Comparison of ENCODE assay signal across 13 cellular contexts in genomic region chr16:57476546-57477410, GRCh38. TPM values are rescaled to one million over a fixed set of nuclear protein-coding genes. Genes with fewer than 3 reads are reported as not detected.
DNase-seq lines count a peak whose midpoint lies in the region; ATAC-seq, FAIRE-seq and TF ChIP-seq lines count a peak whose summit lies in the region.
"Had no signal": no experiment of that assay in that cellular context is flagged by ENCODE, and none has a peak within 500 bp of the region (broad histone marks: within the 10 kb centered on the region; RNA-seq: fewer than 3 reads in every experiment).

No MANE protein-coding gene starts in this region.

- H3K9me3 Mint-ChIP-seq in activated naive CD8-positive, alpha-beta T cell (ENCODE audit: low read depth) = no peaks in the 10 kb centered on the region
- no peaks in the 10 kb centered on the region for H3K9me3 Mint-ChIP-seq in activated naive CD8-positive, alpha-beta T cell treated with anti-CD3 and anti-CD28 coated beads for 36 hours

- POLR2A ChIA-PET in HepG2 (lab: Yijun Ruan, JAX) = interaction anchor here (0.7 to 1.3 kb wide), 3 partner anchors 10 to 29 kb away, joined by 3 to 5 read pairs (median 4); partner anchors contain the start of genes CIAPIN1, COQ9, DOK4 and POLR2C

- 78% methylated on average over 6 of the region's 6 CpGs for WGBS in HepG2 (ENCODE audit: low lambda C conversion rate)

- no peak for FAIRE-seq in HepG2 (lab: Jason Lieb, UNC)

- DNase-seq in activated naive CD8-positive, alpha-beta T cell treated with anti-CD3 and anti-CD28 coated beads for 36 hours = no peak
- DNase-seq in T-helper 17 cell (no peak), HepG2 (ENCODE audit: low spot score) (no peak), vagina (ENCODE audit: extremely low spot score in 2 of 2) (no peak), Kasumi-1 (lab: John Stamatoyannopoulos, UW) (no peak)
- DNase-seq: caudate nucleus, heart left ventricle, NCI-H1417 treated with DMSO at 0.1 percent for 48 hours, SIG-M5 had no signal

- in situ Hi-C loops in HepG2 (cut with HindIII; ENCODE audit: extremely low pct_ligation_motif_present, low pct_unique_long_range_greater_than_20kb) = loop anchor here (5.0 kb wide), 1 partner anchor 41 kb away; no protein-coding TSS in a partner anchor

- intact Hi-C loops in HepG2 (cut with micrococcal nuclease; ENCODE audit: unreplicated experiment) = loop anchor here (1.0 kb wide), 1 partner anchor 43 kb away; no protein-coding TSS in a partner anchor
- intact Hi-C loops in vagina (cut with DNase I) = no loop called here

- no peak overlapping the region for H2AFZ ChIP-seq in HepG2 (ENCODE audit: low read length)

- no peak for TF ChIP-seq RAD21 in HepG2 (CRISPR knock-in tag; IDR thresholded peaks at IDR 0.05)

- H3K4me2 ChIP-seq in HepG2 (ENCODE audit: low read depth, low read length) = peak overlapping the region; percentile 27; the same call in 1 of the 2 replicates

- H3K4me3 ChIP-seq in HepG2 (replicated peaks in 1 of 3; ENCODE audit: insufficient read depth in 1 of 3, low read depth in 2 of 3, low read length in 3 of 3) = no peak overlapping the region; a peak in 1 of 6 replicates
- no peak overlapping the region for H3K4me3 ChIP-seq in vagina
- H3K4me3 ChIP-seq: heart left ventricle had no signal

- peaks cover 21% of the 10 kb centered on the region for H3K79me2 ChIP-seq in HepG2 (ENCODE audit: insufficient read depth, low read length)

- BruUV-seq in HepG2 (replicated peaks; lab: Mats Ljungman, UMichigan) = no TSS peak

- H3K27me3 ChIP-seq in HepG2 (ENCODE audit: control insufficient read depth in 1 of 2, insufficient read depth in 2 of 2, low read length in 2 of 2) (no peaks in the 10 kb centered on the region), vagina (no peaks in the 10 kb centered on the region)

- H3K4me3 Mint-ChIP-seq in activated naive CD8-positive, alpha-beta T cell = peak overlapping the region; percentile 10
- H3K4me3 Mint-ChIP-seq in activated naive CD8-positive, alpha-beta T cell treated with anti-CD3 and anti-CD28 coated beads for 36 hours = no peak overlapping the region
- H3K4me3 Mint-ChIP-seq in T-helper 17 cell = peak overlapping the region; percentile 59

- TF ChIP-seq CTCF in HepG2 (CRISPR knock-in tag; IDR thresholded peaks at IDR 0.05) (no peak), vagina (IDR thresholded peaks at IDR 0.05) (no peak)

- peaks cover 8% of the 10 kb centered on the region; the same call in 1 of the 2 replicates for H4K20me1 ChIP-seq in HepG2 (ENCODE audit: insufficient read depth, low read length)

- H3K27me3 Mint-ChIP-seq in activated naive CD8-positive, alpha-beta T cell = no peaks in the 10 kb centered on the region
- H3K27me3 Mint-ChIP-seq in activated naive CD8-positive, alpha-beta T cell treated with anti-CD3 and anti-CD28 coated beads for 36 hours = no peaks in the 10 kb centered on the region
- H3K27me3 Mint-ChIP-seq in T-helper 17 cell = no peaks in the 10 kb centered on the region

- H3K4me1 ChIP-seq in HepG2 (ENCODE audit: insufficient read depth, low read length) (peaks cover 84% of the 10 kb centered on the region), vagina (peaks cover 64% of the 10 kb centered on the region)

- H3K4me1 Mint-ChIP-seq in activated naive CD8-positive, alpha-beta T cell (ENCODE audit: low read depth) = peaks cover 14% of the 10 kb centered on the region
- H3K4me1 Mint-ChIP-seq in activated naive CD8-positive, alpha-beta T cell treated with anti-CD3 and anti-CD28 coated beads for 36 hours = peaks cover 17% of the 10 kb centered on the region
- peaks cover 12% of the 10 kb centered on the region for H3K4me1 Mint-ChIP-seq in T-helper 17 cell

- H3K36me3 ChIP-seq in HepG2 (replicated peaks in 1 of 2; ENCODE audit: control insufficient read depth in 1 of 2, insufficient read depth in 2 of 2, low read length in 2 of 2) (peaks cover 20 to 31% of the 10 kb centered on the region in 2 experiments), vagina (peaks cover 0 to 16% of the 10 kb centered on the region in 2 donors)

- no peak overlapping the region for H3K27ac Mint-ChIP-seq in activated naive CD8-positive, alpha-beta T cell
- no peak overlapping the region for H3K27ac Mint-ChIP-seq in activated naive CD8-positive, alpha-beta T cell treated with anti-CD3 and anti-CD28 coated beads for 36 hours
- no peak overlapping the region for H3K27ac Mint-ChIP-seq in T-helper 17 cell

- no peak overlapping the region for H3K9ac ChIP-seq in HepG2 (ENCODE audit: insufficient read depth, low read depth, low read length)

- peak overlapping the region; percentile 13 for H3K27ac ChIP-seq in HepG2 (ENCODE audit: extremely low read length, insufficient read depth, low read length)
- peak overlapping the region; percentile 33 for H3K27ac ChIP-seq in vagina
- H3K27ac ChIP-seq: epithelial cell of prostate had no signal

- TF ChIP-seq POLR2A in HepG2 (IDR thresholded peaks at IDR 0.05; ENCODE audit: insufficient read depth in 1 of 2, low read depth in 2 of 2, low read length in 2 of 2) = no peak
- no peak for TF ChIP-seq POLR2A in vagina (IDR thresholded peaks at IDR 0.05)

- no peak for ATAC-seq in T-helper 17 cell
- ATAC-seq in HepG2 = no peak
- ATAC-seq in HG03378 (IDR thresholded peaks at IDR 0.05; ENCODE audit: unreplicated experiment) = no peak
- no peak for ATAC-seq in HG02938 (IDR thresholded peaks at IDR 0.05; ENCODE audit: unreplicated experiment)

- H3K9me3 ChIP-seq in T-helper 17 cell (ENCODE audit: control insufficient read depth, low read length, poor library complexity, severe bottlenecking) = no peaks in the 10 kb centered on the region
- H3K9me3 ChIP-seq in HepG2 (ENCODE audit: low read length) = no peaks in the 10 kb centered on the region
- no peaks in the 10 kb centered on the region for H3K9me3 ChIP-seq in vagina
- H3K9me3 ChIP-seq: heart left ventricle had no signal

- no peak for TF ChIP-seq EP300 in HepG2 (IDR thresholded peaks at IDR 0.05; ENCODE audit: low read depth in 2 of 2, low read length in 2 of 2)
- no peak for TF ChIP-seq EP300 in HepG2 (CRISPR knock-in tag; IDR thresholded peaks at IDR 0.05; ENCODE audit: borderline replicate concordance)

- no peaks in the 10 kb centered on the region for H3K36me3 Mint-ChIP-seq in activated naive CD8-positive, alpha-beta T cell
- H3K36me3 Mint-ChIP-seq in activated naive CD8-positive, alpha-beta T cell treated with anti-CD3 and anti-CD28 coated beads for 36 hours = peaks cover 1% of the 10 kb centered on the region
- H3K36me3 Mint-ChIP-seq in T-helper 17 cell (ENCODE audit: low read depth) = no peaks in the 10 kb centered on the region

- CTCF ChIA-PET in HepG2 (lab: Yijun Ruan, JAX; ENCODE audit: low intra/inter-chr PET ratio, low total read pairs) = interaction anchor here (1.3 to 1.7 kb wide), 3 partner anchors 15 to 43 kb away, joined by 4 to 16 read pairs (median 5); partner anchors contain the start of gene POLR2C

RNA-seq across cellular contexts. Expression of gene DOK4, which starts 9.5 kb away (rescaled TPM):
- total RNA-seq in activated naive CD8-positive, alpha-beta T cell treated with anti-CD3 and anti-CD28 coated beads for 36 hours = 1 to 10 TPM; 4.5 to 4.8 TPM
- total RNA-seq in T-helper 17 cell = 1 to 10 TPM; 1.8 to 2.6 TPM
- 52.7 and 55.5 TPM in 2 replicates for total RNA-seq in HepG2 (2016; rRNA removed; fragmentation: Illumina TruSeq; extraction: Trizol)
- total RNA-seq in HepG2 (2016; cell fraction: cytosol; rRNA removed; fragmentation: Illumina TruSeq; extraction: Trizol; ENCODE audit: low read depth) = 23.8 and 26.8 TPM in 2 replicates
- total RNA-seq in HepG2 (2016; cell fraction: insoluble cytoplasmic fraction; rRNA removed; fragmentation: Illumina TruSeq; extraction: Trizol) = 51.4 and 51.5 TPM in 2 replicates
- total RNA-seq in HepG2 (2016; cell fraction: membrane; rRNA removed; fragmentation: Illumina TruSeq; extraction: Trizol) = 58.5 and 70.1 TPM in 2 replicates
- total RNA-seq in HepG2 (2016; cell fraction: nucleus; rRNA removed; fragmentation: Illumina TruSeq; extraction: Trizol) = 32.8 and 34.6 TPM in 2 replicates
- polyA plus RNA-seq in HepG2 (2011; rRNA removed) = 70.0 and 92.5 TPM in 2 replicates
- polyA plus RNA-seq in HepG2 (2011; cell fraction: cytosol; rRNA removed) = 59.9 and 66.8 TPM in 2 replicates
- 136 and 138 TPM in 2 replicates for polyA plus RNA-seq in HepG2 (2011; cell fraction: nucleus; rRNA removed)
- polyA plus RNA-seq in HepG2 (2012) = 41.9 and 45.8 TPM in 2 replicates
- 31.1 and 35.0 TPM in 2 replicates for polyA plus RNA-seq in HepG2 (2016; cell fraction: cytosol; fragmentation: Illumina TruSeq; extraction: Trizol; ENCODE audit: low read depth)
- polyA plus RNA-seq in HepG2 (2016; cell fraction: insoluble cytoplasmic fraction; fragmentation: Illumina TruSeq; extraction: Trizol; ENCODE audit: low read depth) = 59.2 and 63.5 TPM in 2 replicates
- 57.7 and 60.6 TPM in 2 replicates for polyA plus RNA-seq in HepG2 (2016; cell fraction: membrane; fragmentation: Illumina TruSeq; extraction: Trizol; ENCODE audit: low read depth)
- polyA plus RNA-seq in HepG2 (2016; cell fraction: nucleus; fragmentation: Illumina TruSeq; extraction: Trizol; ENCODE audit: insufficient read depth, low read depth) = 72.2 and 73.9 TPM in 2 replicates
- polyA minus RNA-seq in HepG2 (2011; rRNA and poly(A)+ RNA removed; ENCODE audit: low replicate concordance) = 45.3 and 104 TPM in 2 replicates
- polyA minus RNA-seq in HepG2 (2011; cell fraction: cytosol; rRNA and poly(A)+ RNA removed) = 28.8 and 30.7 TPM in 2 replicates
- polyA minus RNA-seq in HepG2 (2011; cell fraction: nucleus; rRNA and poly(A)+ RNA removed) = 20.1 and 26.6 TPM in 2 replicates
- total RNA-seq in vagina = 19.4 TPM

RNA-seq across cellular contexts. Expression of gene POLR2C, which starts 14.3 kb away (rescaled TPM):
- 10 to 100 TPM; 72.1 to 76.2 TPM for total RNA-seq in activated naive CD8-positive, alpha-beta T cell treated with anti-CD3 and anti-CD28 coated beads for 36 hours
- total RNA-seq in T-helper 17 cell = 10 to 100 TPM; 76.1 to 82.6 TPM
- 104 and 146 TPM in 2 replicates for total RNA-seq in HepG2 (2016; rRNA removed; fragmentation: Illumina TruSeq; extraction: Trizol)
- total RNA-seq in HepG2 (2016; cell fraction: cytosol; rRNA removed; fragmentation: Illumina TruSeq; extraction: Trizol; ENCODE audit: low read depth) = 18.6 and 24.2 TPM in 2 replicates
- 103 and 154 TPM in 2 replicates for total RNA-seq in HepG2 (2016; cell fraction: insoluble cytoplasmic fraction; rRNA removed; fragmentation: Illumina TruSeq; extraction: Trizol)
- total RNA-seq in HepG2 (2016; cell fraction: membrane; rRNA removed; fragmentation: Illumina TruSeq; extraction: Trizol) = 49.1 and 55.4 TPM in 2 replicates
- 54.3 and 64.6 TPM in 2 replicates for total RNA-seq in HepG2 (2016; cell fraction: nucleus; rRNA removed; fragmentation: Illumina TruSeq; extraction: Trizol)
- polyA plus RNA-seq in HepG2 (2011; rRNA removed) = 199 and 216 TPM in 2 replicates
- 226 and 249 TPM in 2 replicates for polyA plus RNA-seq in HepG2 (2011; cell fraction: cytosol; rRNA removed)
- polyA plus RNA-seq in HepG2 (2011; cell fraction: nucleus; rRNA removed) = 143 and 144 TPM in 2 replicates
- 72.5 and 84.4 TPM in 2 replicates for polyA plus RNA-seq in HepG2 (2012)
- 18.7 and 20.9 TPM in 2 replicates for polyA plus RNA-seq in HepG2 (2016; cell fraction: cytosol; fragmentation: Illumina TruSeq; extraction: Trizol; ENCODE audit: low read depth)
- polyA plus RNA-seq in HepG2 (2016; cell fraction: insoluble cytoplasmic fraction; fragmentation: Illumina TruSeq; extraction: Trizol; ENCODE audit: low read depth) = 169 and 175 TPM in 2 replicates
- 41.6 and 42.2 TPM in 2 replicates for polyA plus RNA-seq in HepG2 (2016; cell fraction: membrane; fragmentation: Illumina TruSeq; extraction: Trizol; ENCODE audit: low read depth)
- 94.8 and 102 TPM in 2 replicates for polyA plus RNA-seq in HepG2 (2016; cell fraction: nucleus; fragmentation: Illumina TruSeq; extraction: Trizol; ENCODE audit: insufficient read depth, low read depth)
- 302 and 354 TPM in 2 replicates for polyA minus RNA-seq in HepG2 (2011; rRNA and poly(A)+ RNA removed; ENCODE audit: low replicate concordance)
- polyA minus RNA-seq in HepG2 (2011; cell fraction: cytosol; rRNA and poly(A)+ RNA removed) = 134 and 135 TPM in 2 replicates
- polyA minus RNA-seq in HepG2 (2011; cell fraction: nucleus; rRNA and poly(A)+ RNA removed) = 124 and 139 TPM in 2 replicates
- total RNA-seq in vagina = 127 TPM

RNA-seq across cellular contexts. Expression of gene COQ9, which starts 29.5 kb away (rescaled TPM):
- 10 to 100 TPM; 46.3 to 49.6 TPM for total RNA-seq in activated naive CD8-positive, alpha-beta T cell treated with anti-CD3 and anti-CD28 coated beads for 36 hours
- total RNA-seq in T-helper 17 cell (10 to 100 TPM; 14.2 to 15.3 TPM), HepG2 (2016; rRNA removed; fragmentation: Illumina TruSeq; extraction: Trizol) (57.5 and 62.0 TPM in 2 replicates), vagina (37.6 TPM)
- 12.2 and 13.5 TPM in 2 replicates for total RNA-seq in HepG2 (2016; cell fraction: cytosol; rRNA removed; fragmentation: Illumina TruSeq; extraction: Trizol; ENCODE audit: low read depth)
- 57.7 and 61.8 TPM in 2 replicates for total RNA-seq in HepG2 (2016; cell fraction: insoluble cytoplasmic fraction; rRNA removed; fragmentation: Illumina TruSeq; extraction: Trizol)
- total RNA-seq in HepG2 (2016; cell fraction: membrane; rRNA removed; fragmentation: Illumina TruSeq; extraction: Trizol) = 29.6 and 29.7 TPM in 2 replicates
- 48.3 and 49.8 TPM in 2 replicates for total RNA-seq in HepG2 (2016; cell fraction: nucleus; rRNA removed; fragmentation: Illumina TruSeq; extraction: Trizol)
- polyA plus RNA-seq in HepG2 (2011; rRNA removed) = 104 and 108 TPM in 2 replicates
- polyA plus RNA-seq in HepG2 (2011; cell fraction: cytosol; rRNA removed) = 77.6 and 88.3 TPM in 2 replicates
- polyA plus RNA-seq in HepG2 (2011; cell fraction: nucleus; rRNA removed) = 174 and 196 TPM in 2 replicates
- polyA plus RNA-seq in HepG2 (2012) = 35.1 and 40.7 TPM in 2 replicates
- 7.1 and 7.4 TPM in 2 replicates for polyA plus RNA-seq in HepG2 (2016; cell fraction: cytosol; fragmentation: Illumina TruSeq; extraction: Trizol; ENCODE audit: low read depth)
- polyA plus RNA-seq in HepG2 (2016; cell fraction: insoluble cytoplasmic fraction; fragmentation: Illumina TruSeq; extraction: Trizol; ENCODE audit: low read depth) = 56.0 and 60.7 TPM in 2 replicates
- 17.9 and 18.7 TPM in 2 replicates for polyA plus RNA-seq in HepG2 (2016; cell fraction: membrane; fragmentation: Illumina TruSeq; extraction: Trizol; ENCODE audit: low read depth)
- polyA plus RNA-seq in HepG2 (2016; cell fraction: nucleus; fragmentation: Illumina TruSeq; extraction: Trizol; ENCODE audit: insufficient read depth, low read depth) = 89.6 and 91.0 TPM in 2 replicates
- 78.3 and 147 TPM in 2 replicates for polyA minus RNA-seq in HepG2 (2011; rRNA and poly(A)+ RNA removed; ENCODE audit: low replicate concordance)
- 25.2 and 27.3 TPM in 2 replicates for polyA minus RNA-seq in HepG2 (2011; cell fraction: cytosol; rRNA and poly(A)+ RNA removed)
- 48.0 and 60.5 TPM in 2 replicates for polyA minus RNA-seq in HepG2 (2011; cell fraction: nucleus; rRNA and poly(A)+ RNA removed)

RNA-seq across cellular contexts. Expression of gene CIAPIN1, which starts 29.6 kb away (rescaled TPM):
- total RNA-seq in activated naive CD8-positive, alpha-beta T cell treated with anti-CD3 and anti-CD28 coated beads for 36 hours = 10 to 100 TPM; 71.3 to 73.6 TPM
- total RNA-seq in T-helper 17 cell = 10 to 100 TPM; 19.3 to 35.0 TPM
- total RNA-seq in HepG2 (2016; rRNA removed; fragmentation: Illumina TruSeq; extraction: Trizol) = 89.7 and 113 TPM in 2 replicates
- 19.4 and 23.1 TPM in 2 replicates for total RNA-seq in HepG2 (2016; cell fraction: cytosol; rRNA removed; fragmentation: Illumina TruSeq; extraction: Trizol; ENCODE audit: low read depth)
- 88.9 and 116 TPM in 2 replicates for total RNA-seq in HepG2 (2016; cell fraction: insoluble cytoplasmic fraction; rRNA removed; fragmentation: Illumina TruSeq; extraction: Trizol)
- 31.7 and 33.1 TPM in 2 replicates for total RNA-seq in HepG2 (2016; cell fraction: membrane; rRNA removed; fragmentation: Illumina TruSeq; extraction: Trizol)
- 39.3 and 39.9 TPM in 2 replicates for total RNA-seq in HepG2 (2016; cell fraction: nucleus; rRNA removed; fragmentation: Illumina TruSeq; extraction: Trizol)
- polyA plus RNA-seq in HepG2 (2011; rRNA removed) = 62.4 and 69.3 TPM in 2 replicates
- 56.5 and 68.4 TPM in 2 replicates for polyA plus RNA-seq in HepG2 (2011; cell fraction: cytosol; rRNA removed)
- 23.6 and 32.7 TPM in 2 replicates for polyA plus RNA-seq in HepG2 (2011; cell fraction: nucleus; rRNA removed)
- 47.4 and 50.8 TPM in 2 replicates for polyA plus RNA-seq in HepG2 (2012)
- polyA plus RNA-seq in HepG2 (2016; cell fraction: cytosol; fragmentation: Illumina TruSeq; extraction: Trizol; ENCODE audit: low read depth) = 10.3 and 11.8 TPM in 2 replicates
- 109 and 116 TPM in 2 replicates for polyA plus RNA-seq in HepG2 (2016; cell fraction: insoluble cytoplasmic fraction; fragmentation: Illumina TruSeq; extraction: Trizol; ENCODE audit: low read depth)
- polyA plus RNA-seq in HepG2 (2016; cell fraction: membrane; fragmentation: Illumina TruSeq; extraction: Trizol; ENCODE audit: low read depth) = 17.0 and 17.1 TPM in 2 replicates
- polyA plus RNA-seq in HepG2 (2016; cell fraction: nucleus; fragmentation: Illumina TruSeq; extraction: Trizol; ENCODE audit: insufficient read depth, low read depth) = 67.4 and 77.6 TPM in 2 replicates
- 47.0 and 64.1 TPM in 2 replicates for polyA minus RNA-seq in HepG2 (2011; rRNA and poly(A)+ RNA removed; ENCODE audit: low replicate concordance)
- polyA minus RNA-seq in HepG2 (2011; cell fraction: cytosol; rRNA and poly(A)+ RNA removed) = 25.8 and 25.9 TPM in 2 replicates
- 23.2 and 35.6 TPM in 2 replicates for polyA minus RNA-seq in HepG2 (2011; cell fraction: nucleus; rRNA and poly(A)+ RNA removed)
- 28.0 TPM for total RNA-seq in vagina

RNA-seq across cellular contexts. Expression of gene CCDC102A, which starts 59.6 kb away (rescaled TPM):
- total RNA-seq in activated naive CD8-positive, alpha-beta T cell treated with anti-CD3 and anti-CD28 coated beads for 36 hours = 10 to 100 TPM in 1 of 2 experiments, 1 to 10 TPM in 1; 8.7 to 10.2 TPM
- total RNA-seq in T-helper 17 cell (1 to 10 TPM; 3.1 to 4.9 TPM), HepG2 (2016; rRNA removed; fragmentation: Illumina TruSeq; extraction: Trizol) (0.91 and 2.1 TPM in 2 replicates), vagina (22.1 TPM)
- total RNA-seq in HepG2 (2016; cell fraction: cytosol; rRNA removed; fragmentation: Illumina TruSeq; extraction: Trizol; ENCODE audit: low read depth) = 0.71 TPM in 2 replicates
- total RNA-seq in HepG2 (2016; cell fraction: insoluble cytoplasmic fraction; rRNA removed; fragmentation: Illumina TruSeq; extraction: Trizol) = 1.1 and 2.8 TPM in 2 replicates
- total RNA-seq in HepG2 (2016; cell fraction: membrane; rRNA removed; fragmentation: Illumina TruSeq; extraction: Trizol) = 1.1 and 1.3 TPM in 2 replicates
- total RNA-seq in HepG2 (2016; cell fraction: nucleus; rRNA removed; fragmentation: Illumina TruSeq; extraction: Trizol) = 0.41 and 1.0 TPM in 2 replicates
- polyA plus RNA-seq in HepG2 (2011; rRNA removed) = 2.7 and 2.8 TPM in 2 replicates
- 2.3 and 3.2 TPM in 2 replicates for polyA plus RNA-seq in HepG2 (2011; cell fraction: cytosol; rRNA removed)
- 2.6 and 2.8 TPM in 2 replicates for polyA plus RNA-seq in HepG2 (2011; cell fraction: nucleus; rRNA removed)
- 0.34 and 1.0 TPM in 2 replicates for polyA plus RNA-seq in HepG2 (2012)
- polyA plus RNA-seq in HepG2 (2016; cell fraction: cytosol; fragmentation: Illumina TruSeq; extraction: Trizol; ENCODE audit: low read depth) = 0.34 and 0.49 TPM in 2 replicates
- 1.2 TPM in 2 replicates for polyA plus RNA-seq in HepG2 (2016; cell fraction: insoluble cytoplasmic fraction; fragmentation: Illumina TruSeq; extraction: Trizol; ENCODE audit: low read depth)
- 0.51 and 0.64 TPM in 2 replicates for polyA plus RNA-seq in HepG2 (2016; cell fraction: membrane; fragmentation: Illumina TruSeq; extraction: Trizol; ENCODE audit: low read depth)
- polyA plus RNA-seq in HepG2 (2016; cell fraction: nucleus; fragmentation: Illumina TruSeq; extraction: Trizol; ENCODE audit: insufficient read depth, low read depth) = 1.7 and 2.5 TPM in 2 replicates
- polyA minus RNA-seq in HepG2 (2011; rRNA and poly(A)+ RNA removed; ENCODE audit: low replicate concordance) = 2.1 and 2.5 TPM in 2 replicates
- 0.69 and 1.1 TPM in 2 replicates for polyA minus RNA-seq in HepG2 (2011; cell fraction: cytosol; rRNA and poly(A)+ RNA removed)
- 0.87 and 1.0 TPM in 2 replicates for polyA minus RNA-seq in HepG2 (2011; cell fraction: nucleus; rRNA and poly(A)+ RNA removed)
